Comparison of ENCODE assay signal across 9 cellular contexts in genomic region chr7:50792342-50793114, GRCh38. TPM values are rescaled to one million over a fixed set of nuclear protein-coding genes. Genes with fewer than 3 reads are reported as not detected.
DNase-seq lines count a peak whose midpoint lies in the region; ATAC-seq and TF ChIP-seq lines count a peak whose summit lies in the region.
"Had no signal": no experiment of that assay in that cellular context is flagged by ENCODE, and none has a peak within 500 bp of the region (broad histone marks: within the 10 kb centered on the region; RNA-seq: fewer than 3 reads in every experiment).

No MANE protein-coding gene starts in this region.

- intact Hi-C loops in activated CD4-positive, alpha-beta memory T cell treated with anti-CD3 and anti-CD28 coated beads for 36 hours (cut with micrococcal nuclease), result no loop called here

- peaks cover 31% of the 10 kb centered on the region for H3K27me3 Mint-ChIP-seq in activated CD4-positive, alpha-beta memory T cell treated with anti-CD3 and anti-CD28 coated beads for 36 hours

- H3K27me3 ChIP-seq in BLaER1 (peaks cover 9% of the 10 kb centered on the region; the same call in 1 of the 2 replicates), HUES48 (ENCODE audit: control insufficient read depth, insufficient read depth, low read length) (peaks cover 27% of the 10 kb centered on the region), neural cell (ENCODE audit: insufficient read depth, low read depth, low read length) (peaks cover 15% of the 10 kb centered on the region)

- no peak for TF ChIP-seq CTCF in neural cell (IDR thresholded peaks at IDR 0.05; ENCODE audit: poor library complexity, severe bottlenecking)

- DNase-seq in activated CD4-positive, alpha-beta memory T cell treated with anti-CD3 and anti-CD28 coated beads for 36 hours, result peak; percentile 21
- DNase-seq in fibroblast of the conjunctiva (ENCODE audit: low read depth) (peak; percentile 46), NCI-H524 treated with DMSO at 0.1 percent for 48 hours (lab: John Stamatoyannopoulos, UW) (no peak), SHP77 treated with DMSO at 0.1 percent for 48 hours (lab: John Stamatoyannopoulos, UW) (no peak)

- H3K4me2 ChIP-seq in BLaER1 (peak overlapping the region; percentile 82), neural cell (ENCODE audit: low read length) (peak overlapping the region; percentile 73)

- H3K27ac ChIP-seq in BLaER1 (peak overlapping the region; percentile 94), HUES48 (ENCODE audit: low read depth, low read length) (peak overlapping the region; percentile 60), neural cell (ENCODE audit: low read length) (no peak overlapping the region)

- TF ChIP-seq RAD21 in neural cell (conservative IDR thresholded peaks at IDR 0.05), result peak; percentile 38

- H4K20me1 ChIP-seq in BLaER1, result peaks cover 43% of the 10 kb centered on the region
- no peaks in the 10 kb centered on the region for H4K20me1 ChIP-seq in neural cell (ENCODE audit: insufficient read depth)

- H3K4me3 ChIP-seq in BLaER1 (peak overlapping the region; percentile 91), HUES48 (ENCODE audit: low read depth, low read length) (peak overlapping the region; percentile 83), neural cell (ENCODE audit: low read length) (peak overlapping the region; percentile 69)

- ATAC-seq in HG02938 (IDR thresholded peaks at IDR 0.05; ENCODE audit: unreplicated experiment), result no peak

- H2AFZ ChIP-seq in neural cell (ENCODE audit: low read depth, low read length), result no peak overlapping the region

- POLR2A ChIA-PET in activated CD4-positive, alpha-beta memory T cell treated with anti-CD3 and anti-CD28 coated beads for 36 hours (lab: Charles Lee), result no interaction called here

- H3K4me3 Mint-ChIP-seq in activated CD4-positive, alpha-beta memory T cell treated with anti-CD3 and anti-CD28 coated beads for 36 hours, result peak overlapping the region; percentile 81
- H3K4me3 Mint-ChIP-seq: memory B cell had no signal

- peak overlapping the region; percentile 89 for H3K9ac ChIP-seq in BLaER1
- H3K9ac ChIP-seq in HUES48 (ENCODE audit: low read depth, low read length), result peak overlapping the region; percentile 86
- peak overlapping the region; percentile 54 for H3K9ac ChIP-seq in neural cell (ENCODE audit: low read length)

- H3K36me3 ChIP-seq in BLaER1 (peaks cover 19% of the 10 kb centered on the region), HUES48 (ENCODE audit: control insufficient read depth, insufficient read depth, low read length) (no peaks in the 10 kb centered on the region), neural cell (ENCODE audit: insufficient read depth, low read length) (no peaks in the 10 kb centered on the region)

- no peaks in the 10 kb centered on the region for H3F3A ChIP-seq in neural cell (ENCODE audit: insufficient read depth, low read length, poor library complexity, severe bottlenecking)

- CTCF ChIA-PET in activated CD4-positive, alpha-beta memory T cell treated with anti-CD3 and anti-CD28 coated beads for 36 hours (lab: Charles Lee), result interaction anchor here (1.8 kb wide), 1 partner anchor 368 kb away, joined by 5 read pairs; no protein-coding TSS in a partner anchor

- H3K79me2 ChIP-seq in neural cell (replicated peaks; ENCODE audit: insufficient read depth, low read length), result peaks cover 49% of the 10 kb centered on the region

- H3K9me3 ChIP-seq in BLaER1, result peaks cover 20% of the 10 kb centered on the region
- no peaks in the 10 kb centered on the region for H3K9me3 ChIP-seq in HUES48 (ENCODE audit: control insufficient read depth, insufficient read depth, low read length)
- peaks cover 2% of the 10 kb centered on the region for H3K9me3 ChIP-seq in neural cell (ENCODE audit: low read length)

- H3K9me2 ChIP-seq in neural cell (ENCODE audit: insufficient read depth, low read length), result no peaks in the 10 kb centered on the region

- no peak overlapping the region for H3K27ac Mint-ChIP-seq in activated CD4-positive, alpha-beta memory T cell treated with anti-CD3 and anti-CD28 coated beads for 36 hours
- H3K27ac Mint-ChIP-seq: memory B cell had no signal

- peaks cover 32% of the 10 kb centered on the region for H3K4me1 ChIP-seq in BLaER1
- peaks cover 30% of the 10 kb centered on the region for H3K4me1 ChIP-seq in HUES48 (ENCODE audit: control insufficient read depth, insufficient read depth, low read length)

- TF ChIP-seq EP300 in neural cell (conservative IDR thresholded peaks at IDR 0.05; ENCODE audit: poor library complexity, severe bottlenecking), result no peak

- H3K36me3 Mint-ChIP-seq in activated CD4-positive, alpha-beta memory T cell treated with anti-CD3 and anti-CD28 coated beads for 36 hours, result no peaks in the 10 kb centered on the region
- H3K36me3 Mint-ChIP-seq: memory B cell had no signal

- peaks cover 5% of the 10 kb centered on the region for H3K9me3 Mint-ChIP-seq in activated CD4-positive, alpha-beta memory T cell treated with anti-CD3 and anti-CD28 coated beads for 36 hours
- H3K9me3 Mint-ChIP-seq: memory B cell had no signal

- H3K4me1 Mint-ChIP-seq in activated CD4-positive, alpha-beta memory T cell treated with anti-CD3 and anti-CD28 coated beads for 36 hours (ENCODE audit: low read depth), result peaks cover 7% of the 10 kb centered on the region
- H3K4me1 Mint-ChIP-seq: memory B cell had no signal

TF ChIP-seq in neural cell, 6 proteins besides CTCF, POLR2A, EP300 and RAD21:
- TF ChIP-seq EZH2 (IDR thresholded peaks at IDR 0.05; ENCODE audit: borderline replicate concordance, insufficient read depth, low read length, poor library complexity, severe bottlenecking) (no peak), TAF1 (IDR thresholded peaks at IDR 0.05; ENCODE audit: low read depth) (no peak), POLR2AphosphoS5 (IDR thresholded peaks at IDR 0.05) (no peak), REST (IDR thresholded peaks at IDR 0.05; ENCODE audit: borderline replicate concordance) (no peak), MXI1 (conservative IDR thresholded peaks at IDR 0.05; ENCODE audit: poor library complexity, severe bottlenecking) (peak; percentile 69)

RNA-seq across cellular contexts. Expression of gene GRB10, which starts 9.8 kb away (rescaled TPM):
- 1 to 10 TPM; 8.4 to 9.9 TPM for total RNA-seq in activated CD4-positive, alpha-beta memory T cell treated with anti-CD3 and anti-CD28 coated beads for 36 hours
- 62.7 and 78.4 TPM in 2 replicates for polyA plus RNA-seq in neural cell
- 203 and 219 TPM in 2 replicates for polyA minus RNA-seq in neural cell

Comparison
In these comparisons a context has a peak if more than half of its experiments do, and no peak if none do; other contexts are left out.
1. DNase-seq: peak in activated CD4-positive, alpha-beta memory T cell treated with anti-CD3 and anti-CD28 coated beads for 36 hours (single experiment) and fibroblast of the conjunctiva (single experiment); none in NCI-H524 treated with DMSO at 0.1 percent for 48 hours (single experiment) and SHP77 treated with DMSO at 0.1 percent for 48 hours (single experiment).
2. Peak in every context shown above with its lines, with median percentiles within 50 percentile points of each other: H3K4me3 ChIP-seq and H3K9ac ChIP-seq.